In the genomic region with DNA sequence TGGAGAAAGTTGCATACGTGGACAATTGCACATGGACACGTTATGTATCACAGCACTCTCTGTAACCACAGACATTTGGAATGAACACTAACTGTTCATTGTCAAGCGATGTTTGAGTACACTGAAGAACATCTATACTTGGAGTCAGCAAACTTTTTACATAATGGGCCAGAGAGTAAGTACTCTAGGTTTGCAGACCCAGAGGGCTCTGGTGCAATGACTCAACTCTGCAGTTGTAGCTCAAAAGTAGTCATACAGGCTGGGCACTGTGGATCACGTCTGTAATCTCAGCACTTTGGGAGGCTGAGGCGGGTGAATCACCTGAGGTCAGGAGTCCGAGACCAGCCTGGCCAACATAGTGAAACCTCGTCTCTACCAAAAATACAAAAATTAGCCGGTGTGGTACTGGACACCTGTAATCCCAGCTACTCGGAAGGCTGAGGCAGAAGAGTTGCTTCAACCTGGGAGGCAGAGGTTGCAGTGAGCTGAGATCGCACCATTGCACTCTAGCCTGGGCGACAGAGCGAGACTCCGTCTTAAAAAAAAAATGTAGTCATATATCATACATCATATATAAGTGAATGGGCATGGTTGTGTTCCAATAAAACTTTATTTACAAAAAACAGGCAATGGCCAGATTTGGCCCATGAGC, we compare ENCODE assay signal across 7 cellular contexts.
DNase-seq lines count a peak whose midpoint lies in the region; ATAC-seq, FAIRE-seq and TF ChIP-seq lines count a peak whose summit lies in the region.
"Not testable (repeated sequence)": the region's sequence is repeated elsewhere in the genome, so short reads cannot be mapped to it uniquely, and the experiment has no call there.

No MANE protein-coding gene starts in this region.

- intact Hi-C loops in PC-3 (cut with micrococcal nuclease): not testable (repeated sequence)
- intact Hi-C loops in HepG2 (cut with micrococcal nuclease; ENCODE audit: unreplicated experiment): loop anchor here (1.0 kb wide), 1 partner anchor 21 kb away; no protein-coding TSS in a partner anchor

- POLR2A ChIA-PET in PC-3 (lab: Charles Lee; ENCODE audit: unreplicated experiment): interaction anchor here (0.6 kb wide), 1 partner anchor 67 kb away, joined by 3 read pairs; no protein-coding TSS in a partner anchor
- POLR2A ChIA-PET in HepG2 (lab: Yijun Ruan, JAX): interaction anchor here (1.0 to 1.6 kb wide), 5 partner anchors 15 to 77 kb away, joined by 3 to 7 read pairs (median 3); a partner anchor contains a TSS

- not testable (repeated sequence) for H3K27me3 Mint-ChIP-seq in activated T-cell treated with anti-CD3 and anti-CD28 coated beads, Interleukin-2, amount 50 U/mL, for 72 hours (ENCODE audit: low read depth)

- peak overlapping the region; percentile 74 for H3K27ac ChIP-seq in PC-3 (ENCODE audit: low read length)
- peak overlapping the region; percentile 33 for H3K27ac ChIP-seq in HepG2 (ENCODE audit: extremely low read length, insufficient read depth, low read length)

- H3K9ac ChIP-seq in PC-3 (ENCODE audit: low read length): not testable (repeated sequence)
- H3K9ac ChIP-seq in HepG2 (ENCODE audit: insufficient read depth, low read depth, low read length): peak overlapping the region; percentile 2; the same call in 1 of the 2 replicates

- H3K9me2 ChIP-seq in PC-3 (replicated peaks; ENCODE audit: low read length): not testable (repeated sequence)

- not testable (repeated sequence) for H3K79me2 ChIP-seq in PC-3 (ENCODE audit: low read length); HepG2 (ENCODE audit: insufficient read depth, low read length)

- not testable (repeated sequence) for H3K4me3 ChIP-seq in PC-3 (ENCODE audit: low read length); HepG2 (replicated peaks in 1 of 3; ENCODE audit: insufficient read depth in 1 of 3, low read depth in 2 of 3, low read length in 3 of 3)

- TF ChIP-seq CTCF in PC-3 (conservative IDR thresholded peaks at IDR 0.05; ENCODE audit: low read depth, low read length); HepG2 (CRISPR knock-in tag; IDR thresholded peaks at IDR 0.05): not testable (repeated sequence)

- peak; percentile 74 for FAIRE-seq in HepG2 (lab: Jason Lieb, UNC)

- not testable (repeated sequence) for H4K20me1 ChIP-seq in PC-3 (ENCODE audit: low read length); HepG2 (ENCODE audit: insufficient read depth, low read length)

- H3F3A ChIP-seq in PC-3 (ENCODE audit: low read length, unreplicated experiment): not testable (repeated sequence)

- H3K4me1 ChIP-seq in PC-3 (ENCODE audit: insufficient read depth, low read length) (peaks cover 38% of the 10 kb centered on the region), HepG2 (ENCODE audit: insufficient read depth, low read length) (peaks cover 60% of the 10 kb centered on the region)

- peak; percentile 46 for ATAC-seq in GM21529 (IDR thresholded peaks at IDR 0.05; ENCODE audit: unreplicated experiment)
- peak; percentile 92 for ATAC-seq in PC-3
- ATAC-seq in activated T-cell treated with anti-CD3 and anti-CD28 coated beads, Interleukin-2, amount 50 U/mL, for 72 hours (replicated peaks in 1 of 2): peak; percentile 32 to 52
- peak; percentile 84 for ATAC-seq in esophagus mucosa
- ATAC-seq in HepG2: peak; percentile 76

- not testable (repeated sequence) for H3K27me3 ChIP-seq in PC-3 (ENCODE audit: low read length); HepG2 (ENCODE audit: control insufficient read depth in 1 of 2, insufficient read depth in 2 of 2, low read length in 2 of 2)

- H3K36me3 Mint-ChIP-seq in activated T-cell treated with anti-CD3 and anti-CD28 coated beads, Interleukin-2, amount 50 U/mL, for 72 hours (ENCODE audit: insufficient read depth in 2 of 2): not testable (repeated sequence)

- BruUV-seq in PC-3 (replicated peaks; lab: Mats Ljungman, UMichigan); HepG2 (replicated peaks; lab: Mats Ljungman, UMichigan): not testable (repeated sequence)

- H3K36me3 ChIP-seq in PC-3 (ENCODE audit: low read depth, low read length); HepG2 (replicated peaks in 1 of 2; ENCODE audit: control insufficient read depth in 1 of 2, insufficient read depth in 2 of 2, low read length in 2 of 2): not testable (repeated sequence)

- peak in 1 of 2 experiments; percentile 47; a peak in 1 of 4 replicates for TF ChIP-seq EP300 in HepG2 (IDR thresholded peaks at IDR 0.05; ENCODE audit: low read depth in 2 of 2, low read length in 2 of 2)
- TF ChIP-seq EP300 in HepG2 (CRISPR knock-in tag; IDR thresholded peaks at IDR 0.05; ENCODE audit: borderline replicate concordance): 0 out of 2 replicates have a peak, but pooled peaks have one; percentile 41

- H3K4me2 ChIP-seq in PC-3 (ENCODE audit: low read length) (peak overlapping the region; percentile 54), HepG2 (ENCODE audit: low read depth, low read length) (peak overlapping the region; percentile 46)

- H2AFZ ChIP-seq in PC-3 (ENCODE audit: low read length): peak overlapping the region; percentile 25; the same call in 1 of the 2 replicates
- not testable (repeated sequence) for H2AFZ ChIP-seq in HepG2 (ENCODE audit: low read length)

- not testable (repeated sequence) for H3K4me3 Mint-ChIP-seq in activated T-cell treated with anti-CD3 and anti-CD28 coated beads, Interleukin-2, amount 50 U/mL, for 72 hours

- TF ChIP-seq RAD21 in HepG2 (CRISPR knock-in tag; IDR thresholded peaks at IDR 0.05): not testable (repeated sequence)

- not testable (repeated sequence) for H3K9me3 Mint-ChIP-seq in activated T-cell treated with anti-CD3 and anti-CD28 coated beads, Interleukin-2, amount 50 U/mL, for 72 hours

- CTCF ChIA-PET in PC-3 (lab: Charles Lee): interaction anchor here (0.5 to 0.6 kb wide), 2 partner anchors 25 to 154 kb away, joined by 3 to 4 read pairs; no protein-coding TSS in a partner anchor
- CTCF ChIA-PET in HepG2 (lab: Yijun Ruan, JAX; ENCODE audit: low intra/inter-chr PET ratio, low total read pairs): not testable (repeated sequence)

- H3K27ac Mint-ChIP-seq in activated T-cell treated with anti-CD3 and anti-CD28 coated beads, Interleukin-2, amount 50 U/mL, for 72 hours: not testable (repeated sequence)

- DNase-seq in Daoy (ENCODE audit: low read depth) (peak; percentile 46), HPDE6-E6E7 (ENCODE audit: extremely low spot score) (peak; percentile 81), PC-3 (peak; percentile 94), HepG2 (ENCODE audit: low spot score) (peak; percentile 89)
- DNase-seq in activated T-cell treated with anti-CD3 and anti-CD28 coated beads, Interleukin-2, amount 50 U/mL, for 72 hours: not testable (repeated sequence)

- TF ChIP-seq POLR2A in HepG2 (IDR thresholded peaks at IDR 0.05; ENCODE audit: insufficient read depth in 1 of 2, low read depth in 2 of 2, low read length in 2 of 2): not testable (repeated sequence)

- H3K9me3 ChIP-seq in PC-3 (ENCODE audit: low read length); HepG2 (ENCODE audit: low read length): not testable (repeated sequence)

- in situ Hi-C loops in HepG2 (cut with HindIII; ENCODE audit: extremely low pct_ligation_motif_present, low pct_unique_long_range_greater_than_20kb): not testable (repeated sequence)

- H3K4me1 Mint-ChIP-seq in activated T-cell treated with anti-CD3 and anti-CD28 coated beads, Interleukin-2, amount 50 U/mL, for 72 hours (ENCODE audit: low read depth): not testable (repeated sequence)

- WGBS in HepG2 (ENCODE audit: low lambda C conversion rate): 64% methylated on average over 13 of the region's 13 CpGs

TF ChIP-seq in HepG2, 621 proteins besides CTCF, POLR2A, EP300 and RAD21 (continues in another document):
- TF ChIP-seq CREM (IDR thresholded peaks at IDR 0.05): 0 out of 2 replicates have a peak, but pooled peaks have one; percentile 15
- TF ChIP-seq CREM (CRISPR knock-in tag; IDR thresholded peaks at IDR 0.05); FOXP1 (IDR thresholded peaks at IDR 0.05): not testable (repeated sequence)
- 0 out of 2 replicates have a peak, but pooled peaks have one; percentile 29 for TF ChIP-seq ZFP1 (CRISPR knock-in tag; IDR thresholded peaks at IDR 0.05)
- TF ChIP-seq IRF2 (CRISPR knock-in tag; IDR thresholded peaks at IDR 0.05): peak; percentile 53; the same call in 1 of the 2 replicates
- TF ChIP-seq ZNF614 (CRISPR knock-in tag; IDR thresholded peaks at IDR 0.05; ENCODE audit: borderline replicate concordance): peak; percentile 83
- TF ChIP-seq RCOR2 (CRISPR knock-in tag; IDR thresholded peaks at IDR 0.05): peak; percentile 82
- TF ChIP-seq RARA (CRISPR knock-in tag; IDR thresholded peaks at IDR 0.05): peak; percentile 65
- peak; percentile 39; the same call in 1 of the 2 replicates for TF ChIP-seq FOXP1 (CRISPR knock-in tag; IDR thresholded peaks at IDR 0.05)
- TF ChIP-seq, protein P1, sequence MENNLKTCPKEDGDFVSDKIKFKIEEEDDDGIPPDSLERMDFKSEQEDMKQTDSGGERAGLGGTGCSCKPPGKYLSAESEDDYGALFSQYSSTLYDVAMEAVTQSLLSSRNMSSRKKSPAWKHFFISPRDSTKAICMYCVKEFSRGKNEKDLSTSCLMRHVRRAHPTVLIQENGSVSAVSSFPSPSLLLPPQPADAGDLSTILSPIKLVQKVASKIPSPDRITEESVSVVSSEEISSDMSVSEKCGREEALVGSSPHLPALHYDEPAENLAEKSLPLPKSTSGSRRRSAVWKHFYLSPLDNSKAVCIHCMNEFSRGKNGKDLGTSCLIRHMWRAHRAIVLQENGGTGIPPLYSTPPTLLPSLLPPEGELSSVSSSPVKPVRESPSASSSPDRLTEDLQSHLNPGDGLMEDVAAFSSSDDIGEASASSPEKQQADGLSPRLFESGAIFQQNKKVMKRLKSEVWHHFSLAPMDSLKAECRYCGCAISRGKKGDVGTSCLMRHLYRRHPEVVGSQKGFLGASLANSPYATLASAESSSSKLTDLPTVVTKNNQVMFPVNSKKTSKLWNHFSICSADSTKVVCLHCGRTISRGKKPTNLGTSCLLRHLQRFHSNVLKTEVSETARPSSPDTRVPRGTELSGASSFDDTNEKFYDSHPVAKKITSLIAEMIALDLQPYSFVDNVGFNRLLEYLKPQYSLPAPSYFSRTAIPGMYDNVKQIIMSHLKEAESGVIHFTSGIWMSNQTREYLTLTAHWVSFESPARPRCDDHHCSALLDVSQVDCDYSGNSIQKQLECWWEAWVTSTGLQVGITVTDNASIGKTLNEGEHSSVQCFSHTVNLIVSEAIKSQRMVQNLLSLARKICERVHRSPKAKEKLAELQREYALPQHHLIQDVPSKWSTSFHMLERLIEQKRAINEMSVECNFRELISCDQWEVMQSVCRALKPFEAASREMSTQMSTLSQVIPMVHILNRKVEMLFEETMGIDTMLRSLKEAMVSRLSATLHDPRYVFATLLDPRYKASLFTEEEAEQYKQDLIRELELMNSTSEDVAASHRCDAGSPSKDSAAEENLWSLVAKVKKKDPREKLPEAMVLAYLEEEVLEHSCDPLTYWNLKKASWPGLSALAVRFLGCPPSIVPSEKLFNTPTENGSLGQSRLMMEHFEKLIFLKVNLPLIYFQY (CRISPR knock-in tag; IDR thresholded peaks at IDR 0.05; ENCODE audit: borderline replicate concordance): peak; percentile 84
- TF ChIP-seq GATAD1 (CRISPR knock-in tag; IDR thresholded peaks at IDR 0.05): 0 out of 2 replicates have a peak, but pooled peaks have one; percentile 11

Comparison
In these comparisons a context has a peak if more than half of its experiments do, and no peak if none do; other contexts are left out.
1. ATAC-seq: peak in every context shown above with its lines; median percentile 92 in PC-3; 84 in esophagus mucosa; 76 in HepG2; 46 in GM21529; 42 in activated T-cell treated with anti-CD3 and anti-CD28 coated beads, Interleukin-2, amount 50 U/mL, for 72 hours.